Comparison of ENCODE assay signal across 22 cellular contexts in the genomic region with DNA sequence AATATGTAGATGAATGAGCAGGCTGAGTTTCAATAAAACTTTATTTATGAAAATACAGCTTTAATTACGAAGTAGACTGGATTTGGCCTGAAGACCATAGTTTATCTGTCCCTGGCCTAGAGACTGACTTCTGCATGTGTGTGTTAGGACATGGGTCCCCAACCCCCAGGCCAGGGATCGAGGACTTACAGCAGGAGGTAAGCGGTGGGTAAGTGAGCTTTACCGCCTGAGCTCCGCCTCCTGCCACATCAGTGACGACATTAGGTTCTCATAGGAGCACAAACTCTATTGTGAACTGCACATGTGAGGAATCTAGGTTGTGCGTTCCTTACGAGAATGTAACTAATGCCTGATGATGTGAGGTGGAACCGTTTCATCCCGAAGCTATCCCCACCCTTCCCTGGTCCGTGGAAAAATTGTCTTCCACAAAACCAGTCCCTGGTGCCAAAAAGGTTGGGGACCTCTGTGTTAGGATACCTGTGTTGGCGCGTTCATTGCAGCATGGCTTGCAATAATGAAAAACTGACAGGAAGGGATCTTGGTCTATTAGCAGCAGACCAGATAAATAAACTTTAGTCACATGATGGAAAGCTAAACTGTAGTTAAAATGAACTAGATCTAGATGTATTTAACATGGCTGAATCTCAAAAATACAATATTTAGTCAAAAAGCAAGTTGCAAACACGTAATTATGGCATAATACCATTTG. TPM values are rescaled to one million over a fixed set of nuclear protein-coding genes. Genes with fewer than 3 reads are reported as not detected.
A peak's percentile ranks its signal among the peaks of the same experiment; 100 is the strongest.
DNase-seq lines count a peak whose midpoint lies in the region; ATAC-seq and TF ChIP-seq lines count a peak whose summit lies in the region.
"Had no signal": no experiment of that assay in that cellular context is flagged by ENCODE, and none has a peak within 500 bp of the region (broad histone marks: within the 10 kb centered on the region; RNA-seq: fewer than 3 reads in every experiment).

No MANE protein-coding gene starts in this region.

- no peak overlapping the region for H3K9ac ChIP-seq in endodermal cell (ENCODE audit: extremely low read depth, low read length, poor library complexity, severe bottlenecking)

- H3K27ac Mint-ChIP-seq in CD4-positive, CD25-positive, alpha-beta regulatory T cell = peak overlapping the region in 2 of 3 donors; percentile 13 to 20
- H3K27ac Mint-ChIP-seq in endodermal cell (no peak overlapping the region), neural crest cell (ENCODE audit: unreplicated experiment) (no peak overlapping the region)
- H3K27ac Mint-ChIP-seq: B cell; CD4-positive, alpha-beta T cell had no signal

- H3K4me1 ChIP-seq in CD4-positive, CD25-positive, alpha-beta regulatory T cell (ENCODE audit: control insufficient read depth, insufficient read depth, low read length, poor library complexity, severe bottlenecking) = peaks cover 28% of the 10 kb centered on the region
- H3K4me1 ChIP-seq in endodermal cell (ENCODE audit: control insufficient read depth, insufficient read depth, low read length) (peaks cover 3% of the 10 kb centered on the region), body of pancreas (peaks cover 53% of the 10 kb centered on the region), transverse colon (peaks cover 8 to 24% (median 20%) of the 10 kb centered on the region in 4 donors)

- peaks cover 3% of the 10 kb centered on the region for H3K36me3 ChIP-seq in CD4-positive, CD25-positive, alpha-beta regulatory T cell (ENCODE audit: control insufficient read depth, insufficient read depth, low read length)
- peaks cover 2% of the 10 kb centered on the region for H3K36me3 ChIP-seq in endodermal cell (ENCODE audit: control insufficient read depth, insufficient read depth, low read length)
- H3K36me3 ChIP-seq in body of pancreas (replicated peaks in 1 of 2; ENCODE audit: insufficient read depth in 1 of 2, low read depth in 2 of 2) = no peaks in the 10 kb centered on the region
- no peaks in the 10 kb centered on the region for H3K36me3 ChIP-seq in transverse colon

- no peaks in the 10 kb centered on the region for H3K36me3 Mint-ChIP-seq in CD4-positive, CD25-positive, alpha-beta regulatory T cell
- H3K36me3 Mint-ChIP-seq in endodermal cell (ENCODE audit: low read depth) = peaks cover 2% of the 10 kb centered on the region
- no peaks in the 10 kb centered on the region for H3K36me3 Mint-ChIP-seq in neural crest cell (ENCODE audit: low read depth)

- no peaks in the 10 kb centered on the region for H3K9me3 ChIP-seq in CD4-positive, CD25-positive, alpha-beta regulatory T cell (ENCODE audit: control insufficient read depth in 2 of 2, low read length in 2 of 2)
- no peaks in the 10 kb centered on the region for H3K9me3 ChIP-seq in endodermal cell (ENCODE audit: control insufficient read depth, low read length)
- H3K9me3 ChIP-seq in body of pancreas = no peaks in the 10 kb centered on the region
- H3K9me3 ChIP-seq in transverse colon = no peaks in the 10 kb centered on the region
- H3K9me3 ChIP-seq: A549, SJSA1 had no signal

- peak overlapping the region in 1 of 4 donors; percentile 92 for H3K4me3 Mint-ChIP-seq in CD4-positive, CD25-positive, alpha-beta regulatory T cell
- no peak overlapping the region for H3K4me3 Mint-ChIP-seq in endodermal cell
- peak overlapping the region; percentile 51 for H3K4me3 Mint-ChIP-seq in neural crest cell
- H3K4me3 Mint-ChIP-seq: B cell had no signal

- peaks cover 33 to 63% (median 47%) of the 10 kb centered on the region in 4 donors for H3K4me1 Mint-ChIP-seq in CD4-positive, CD25-positive, alpha-beta regulatory T cell
- H3K4me1 Mint-ChIP-seq in endodermal cell (peaks cover 25% of the 10 kb centered on the region), neural crest cell (peaks cover 34% of the 10 kb centered on the region)

- TF ChIP-seq CTCF in NB4 (IDR thresholded peaks at IDR 0.05; ENCODE audit: low read depth, low read length) (no peak), endodermal cell (conservative IDR thresholded peaks at IDR 0.05) (no peak), neural crest cell (conservative IDR thresholded peaks at IDR 0.05) (no peak), body of pancreas (IDR thresholded peaks at IDR 0.05) (no peak), transverse colon (IDR thresholded peaks at IDR 0.05) (no peak)

- intact Hi-C loops in body of pancreas (cut with DNase I) (no loop called here), transverse colon (cut with DNase I; ENCODE audit: low total_unique reads) (no loop called here)

- H3K27me3 Mint-ChIP-seq in CD4-positive, CD25-positive, alpha-beta regulatory T cell = no peaks in the 10 kb centered on the region
- H3K27me3 Mint-ChIP-seq in endodermal cell (ENCODE audit: insufficient read depth) (no peaks in the 10 kb centered on the region), neural crest cell (ENCODE audit: low read depth) (no peaks in the 10 kb centered on the region)
- H3K27me3 Mint-ChIP-seq: B cell; CD4-positive, alpha-beta T cell had no signal

- no peak overlapping the region for H3K27ac ChIP-seq in CD4-positive, CD25-positive, alpha-beta regulatory T cell (ENCODE audit: insufficient read depth, low read length, poor library complexity, severe bottlenecking)
- H3K27ac ChIP-seq in endodermal cell (ENCODE audit: low read depth, low read length) = no peak overlapping the region
- H3K27ac ChIP-seq in body of pancreas = no peak overlapping the region
- H3K27ac ChIP-seq in transverse colon = no peak overlapping the region
- H3K27ac ChIP-seq: A549, SJSA1 had no signal

- no peak for ATAC-seq in CD4-positive, CD25-positive, alpha-beta regulatory T cell (ENCODE audit: low read depth in 2 of 2)
- no peak for ATAC-seq in HG03039 (IDR thresholded peaks at IDR 0.05; ENCODE audit: unreplicated experiment)
- ATAC-seq in body of pancreas = no peak
- no peak for ATAC-seq in HG02623 (IDR thresholded peaks at IDR 0.05; ENCODE audit: unreplicated experiment)
- ATAC-seq: A549, Right ventricle myocardium inferior had no signal

- no peak for TF ChIP-seq POLR2A in NB4 (IDR thresholded peaks at IDR 0.05; ENCODE audit: extremely low read depth, insufficient read length)
- no peak for TF ChIP-seq POLR2A in body of pancreas (IDR thresholded peaks at IDR 0.05)
- TF ChIP-seq POLR2A in transverse colon (IDR thresholded peaks at IDR 0.05) = no peak

- peaks cover 0 to 3% (median 0%) of the 10 kb centered on the region in 7 donors for H3K9me3 Mint-ChIP-seq in CD4-positive, CD25-positive, alpha-beta regulatory T cell
- no peaks in the 10 kb centered on the region for H3K9me3 Mint-ChIP-seq in endodermal cell
- H3K9me3 Mint-ChIP-seq in neural crest cell = no peaks in the 10 kb centered on the region
- H3K9me3 Mint-ChIP-seq: CD4-positive, alpha-beta T cell had no signal

- no peaks in the 10 kb centered on the region for H3K27me3 ChIP-seq in CD4-positive, CD25-positive, alpha-beta regulatory T cell (ENCODE audit: control insufficient read depth, insufficient read depth, low read length)
- H3K27me3 ChIP-seq in endodermal cell (ENCODE audit: control insufficient read depth, insufficient read depth, low read length, poor library complexity, severe bottlenecking) (no peaks in the 10 kb centered on the region), body of pancreas (no peaks in the 10 kb centered on the region), transverse colon (no peaks in the 10 kb centered on the region)
- H3K27me3 ChIP-seq: SJSA1 had no signal

- no peak for DNase-seq in CD4-positive, CD25-positive, alpha-beta regulatory T cell
- DNase-seq in NB4 (ENCODE audit: low read depth) (no peak), endodermal cell (peak; percentile 38), neural crest cell (ENCODE audit: low read depth, low spot score) (no peak), body of pancreas (no peak), transverse colon (no peak)
- DNase-seq: CD4-positive, alpha-beta T cell; COR-L47; DMS79 treated with DMSO at 0.1 percent for 48 hours; KG1; NCI-H1105 treated with DMSO at 0.1 percent for 48 hours; NCI-H2029 treated with DMSO at 0.1 percent for 48 hours; NCI-H226; NCI-H524; NCI-H82; OCI-M1 had no signal

- TF ChIP-seq EP300 in transverse colon (IDR thresholded peaks at IDR 0.05; ENCODE audit: low read depth) = no peak

- 91% methylated on average over 13 to 14 of the region's 14 CpGs for WGBS in endodermal cell (ENCODE audit: insufficient coverage in 1 of 2, insufficient read length in 1 of 2), 2 experiments
- 88 to 89% methylated on average over 14 of the region's 14 CpGs for WGBS in body of pancreas, 2 donors
- WGBS in transverse colon (ENCODE audit: low coverage in 1 of 2), 2 donors = 92 to 95% methylated on average over 4 to 14 of the region's 14 CpGs

- in situ Hi-C loops in transverse colon (cut with MboI; ENCODE audit: low pct_ligation_motif_present in 1 of 4, low pct_unique_long_range_greater_than_20kb in 1 of 4, low sequenced_read_pairs in 3 of 4) = loop anchor here in 2 of 4 donors (10.0 to 25.0 kb wide), 2 partner anchors 94 to 402 kb away; no protein-coding TSS in a partner anchor

- H3K4me3 ChIP-seq in CD4-positive, CD25-positive, alpha-beta regulatory T cell (ENCODE audit: low read depth, low read length) = no peak overlapping the region
- H3K4me3 ChIP-seq in NB4 (ENCODE audit: low read depth, low read length) (peak overlapping the region; percentile 90), endodermal cell (ENCODE audit: low read length) (no peak overlapping the region), body of pancreas (no peak overlapping the region), transverse colon (no peak overlapping the region)
- H3K4me3 ChIP-seq: A549, SJSA1 had no signal

RNA-seq across cellular contexts. Expression of a gene that starts 4.1 kb away (rescaled TPM):
- total RNA-seq in CD4-positive, CD25-positive, alpha-beta regulatory T cell = 18.1 TPM
- 10 to 100 TPM; 54.2 to 71.9 (median 56.6) TPM for polyA plus RNA-seq in CD4-positive, CD25-positive, alpha-beta regulatory T cell
- total RNA-seq in endodermal cell (10 to 100 TPM; 62.4 to 63.4 TPM), neural crest cell (62.8 and 69.3 TPM in 2 replicates), body of pancreas (10 to 100 TPM; 21.5 to 49.1 TPM), transverse colon (100 to 1,000 TPM in 1 of 4 donors, 10 to 100 TPM in 3; 11.6 to 177 (median 38.2) TPM)
- polyA plus RNA-seq in endodermal cell (2013, experiment 1 of 2) = 73.3 TPM
- 69.6 TPM for polyA plus RNA-seq in endodermal cell (2013, experiment 2 of 2)

RNA-seq across cellular contexts. Expression of a gene that starts 22.5 kb away (rescaled TPM):
- 71.7 TPM for total RNA-seq in CD4-positive, CD25-positive, alpha-beta regulatory T cell
- polyA plus RNA-seq in CD4-positive, CD25-positive, alpha-beta regulatory T cell = 1 to 10 TPM; 2.7 to 6.5 (median 4.1) TPM
- total RNA-seq in endodermal cell = 1 to 10 TPM; 1.0 to 5.2 TPM
- polyA plus RNA-seq in endodermal cell (2013, experiment 1 of 2) = 0.61 TPM
- polyA plus RNA-seq in endodermal cell (2013, experiment 2 of 2) = 0.87 TPM
- 0.82 and 0.96 TPM in 2 replicates for total RNA-seq in neural crest cell
- 1 to 10 TPM; 7.0 to 7.3 TPM for total RNA-seq in body of pancreas
- 10 to 100 TPM in 3 of 4 donors, 1 to 10 TPM in 1; 9.8 to 46.8 (median 13.9) TPM for total RNA-seq in transverse colon

Comparison
In these comparisons a context has a peak if more than half of its experiments do, and no peak if none do; other contexts are left out.
1. H3K27ac Mint-ChIP-seq: peak in CD4-positive, CD25-positive, alpha-beta regulatory T cell (2 of 3); none in endodermal cell (single experiment) and neural crest cell (single experiment).